In genomic region chr5:114243983-114244305, GRCh38 we compare ENCODE assay signal across 18 cellular contexts.
DNase-seq lines count a peak whose midpoint lies in the region; ATAC-seq and TF ChIP-seq lines count a peak whose summit lies in the region.
"Had no signal": no experiment of that assay in that cellular context is flagged by ENCODE, and none has a peak within 500 bp of the region (broad histone marks: within the 10 kb centered on the region; RNA-seq: fewer than 3 reads in every experiment).

No MANE protein-coding gene starts in this region.

- TF ChIP-seq CTCF in MM.1S (IDR thresholded peaks at IDR 0.05; ENCODE audit: low read length) (no peak), mesothelial cell of epicardium (IDR thresholded peaks at IDR 0.05; ENCODE audit: unreplicated experiment) (no peak)

- ATAC-seq in GM18511 (IDR thresholded peaks at IDR 0.05; ENCODE audit: unreplicated experiment) (peak; percentile 70), HG02852 (IDR thresholded peaks at IDR 0.05; ENCODE audit: unreplicated experiment) (peak; percentile 87), sciatic nerve (no peak), HG02642 (IDR thresholded peaks at IDR 0.05; ENCODE audit: poor library complexity, unreplicated experiment) (no peak)
- ATAC-seq in activated CD8-positive, alpha-beta T cell treated with anti-CD3 and anti-CD28 coated beads, Interleukin-2, amount 10 ng/mL, durations not matched to agents 7 days and 5 days = no peak
- ATAC-seq: activated CD4-positive, CD25-positive, alpha-beta regulatory T cell treated with anti-CD3 and anti-CD28 coated beads, Interleukin-2, amount 50 U/mL, for 24 hours; HCT116; left lung; mucosa of descending colon had no signal

- peak overlapping the region; percentile 29; the same call in 1 of the 2 replicates for H3K4me2 ChIP-seq in MM.1S (ENCODE audit: low read depth, low read length)
- H3K4me2 ChIP-seq: PC-9 had no signal

- H3K79me2 ChIP-seq in MM.1S (ENCODE audit: low read length) = no peaks in the 10 kb centered on the region

- H3K4me1 Mint-ChIP-seq in mesothelial cell of epicardium = peaks cover 31% of the 10 kb centered on the region
- H3K4me1 Mint-ChIP-seq in activated CD8-positive, alpha-beta T cell treated with anti-CD3 and anti-CD28 coated beads, Interleukin-2, amount 10 ng/mL, durations not matched to agents 7 days and 5 days (ENCODE audit: low read depth) = no peaks in the 10 kb centered on the region
- H3K4me1 Mint-ChIP-seq: activated naive CD4-positive, alpha-beta T cell treated with anti-CD3 and anti-CD28 coated beads, Interleukin-2, amount 50 U/mL, for 24 hours; neural crest cell had no signal

- intact Hi-C loops in sciatic nerve (cut with DNase I) = no loop called here

- no peaks in the 10 kb centered on the region for H3K27me3 Mint-ChIP-seq in mesothelial cell of epicardium (ENCODE audit: low read depth)
- no peaks in the 10 kb centered on the region for H3K27me3 Mint-ChIP-seq in activated CD8-positive, alpha-beta T cell treated with anti-CD3 and anti-CD28 coated beads, Interleukin-2, amount 10 ng/mL, durations not matched to agents 7 days and 5 days (ENCODE audit: low read depth)
- H3K27me3 Mint-ChIP-seq: activated naive CD4-positive, alpha-beta T cell treated with anti-CD3 and anti-CD28 coated beads, Interleukin-2, amount 50 U/mL, for 24 hours had no signal

- H3K36me3 Mint-ChIP-seq in mesothelial cell of epicardium = no peaks in the 10 kb centered on the region
- H3K36me3 Mint-ChIP-seq in activated CD8-positive, alpha-beta T cell treated with anti-CD3 and anti-CD28 coated beads, Interleukin-2, amount 10 ng/mL, durations not matched to agents 7 days and 5 days (ENCODE audit: low read depth) = no peaks in the 10 kb centered on the region
- H3K36me3 Mint-ChIP-seq: activated naive CD4-positive, alpha-beta T cell treated with anti-CD3 and anti-CD28 coated beads, Interleukin-2, amount 50 U/mL, for 24 hours had no signal

- no peaks in the 10 kb centered on the region for H3K9me2 ChIP-seq in MM.1S (replicated peaks; ENCODE audit: insufficient read depth, low read length)

- H3F3A ChIP-seq in MM.1S (ENCODE audit: insufficient read depth, low read length) = no peaks in the 10 kb centered on the region

- peak overlapping the region; percentile 10; the same call in 1 of the 2 replicates for H2AFZ ChIP-seq in MM.1S (ENCODE audit: low read length)
- H2AFZ ChIP-seq: PC-9 had no signal

- peak; percentile 19 for DNase-seq in MM.1S
- DNase-seq in mesothelial cell of epicardium (ENCODE audit: low spot score in 2 of 2, unreplicated experiment in 2 of 2) = no peak
- no peak for DNase-seq in sciatic nerve (ENCODE audit: low spot score)
- no peak for DNase-seq in activated CD8-positive, alpha-beta T cell treated with anti-CD3 and anti-CD28 coated beads, Interleukin-2, amount 10 ng/mL, durations not matched to agents 7 days and 5 days
- DNase-seq: DND-41, left lung, mucosa of descending colon, NCI-H1436 treated with DMSO at 0.1 percent for 48 hours, NCI-H2171 treated with DMSO at 0.1 percent for 48 hours, PC-9, SIG-M5 had no signal

- no peaks in the 10 kb centered on the region for H3K9me3 ChIP-seq in MM.1S (replicated peaks; ENCODE audit: insufficient read depth, low read length)
- H3K9me3 ChIP-seq: left lung, mucosa of descending colon had no signal

- no peaks in the 10 kb centered on the region for H3K9me3 Mint-ChIP-seq in mesothelial cell of epicardium
- H3K9me3 Mint-ChIP-seq in activated CD8-positive, alpha-beta T cell treated with anti-CD3 and anti-CD28 coated beads, Interleukin-2, amount 10 ng/mL, durations not matched to agents 7 days and 5 days (ENCODE audit: insufficient read depth) = no peaks in the 10 kb centered on the region
- H3K9me3 Mint-ChIP-seq: neural crest cell had no signal

- H3K4me3 Mint-ChIP-seq in mesothelial cell of epicardium = no peak overlapping the region
- no peak overlapping the region for H3K4me3 Mint-ChIP-seq in activated CD8-positive, alpha-beta T cell treated with anti-CD3 and anti-CD28 coated beads, Interleukin-2, amount 10 ng/mL, durations not matched to agents 7 days and 5 days
- H3K4me3 Mint-ChIP-seq: activated naive CD4-positive, alpha-beta T cell treated with anti-CD3 and anti-CD28 coated beads, Interleukin-2, amount 50 U/mL, for 24 hours; neural crest cell had no signal

- H3K9ac ChIP-seq in MM.1S (ENCODE audit: low read length) = no peak overlapping the region

- H3K27ac ChIP-seq in MM.1S (ENCODE audit: low read length) = peak overlapping the region; percentile 31; the same call in 1 of the 2 replicates
- H3K27ac ChIP-seq: left lung, PC-9 had no signal

- no peak overlapping the region for H3K4me3 ChIP-seq in MM.1S (ENCODE audit: low read length)
- H3K4me3 ChIP-seq: left lung, mucosa of descending colon, PC-9 had no signal

- H3K36me3 ChIP-seq in MM.1S (replicated peaks; ENCODE audit: insufficient read depth, low read length) = no peaks in the 10 kb centered on the region
- H3K36me3 ChIP-seq: left lung had no signal

- POLR2A ChIA-PET in activated CD8-positive, alpha-beta T cell treated with anti-CD3 and anti-CD28 coated beads, Interleukin-2, amount 10 ng/mL, durations not matched to agents 7 days and 5 days (lab: Charles Lee) = no interaction called here

- H4K20me1 ChIP-seq in MM.1S (ENCODE audit: insufficient read depth, low read length) = no peaks in the 10 kb centered on the region

- CTCF ChIA-PET in activated CD8-positive, alpha-beta T cell treated with anti-CD3 and anti-CD28 coated beads, Interleukin-2, amount 10 ng/mL, durations not matched to agents 7 days and 5 days (lab: Charles Lee) = no interaction called here

- peak overlapping the region; percentile 90 for H3K27ac Mint-ChIP-seq in mesothelial cell of epicardium
- no peak overlapping the region for H3K27ac Mint-ChIP-seq in activated CD8-positive, alpha-beta T cell treated with anti-CD3 and anti-CD28 coated beads, Interleukin-2, amount 10 ng/mL, durations not matched to agents 7 days and 5 days
- H3K27ac Mint-ChIP-seq: activated naive CD4-positive, alpha-beta T cell treated with anti-CD3 and anti-CD28 coated beads, Interleukin-2, amount 50 U/mL, for 24 hours had no signal

- no peaks in the 10 kb centered on the region for H3K27me3 ChIP-seq in MM.1S (replicated peaks; ENCODE audit: insufficient read depth, low read length)
- H3K27me3 ChIP-seq: left lung had no signal

- H3K4me1 ChIP-seq in MM.1S (ENCODE audit: low read length) = 0 out of 2 replicates have a peak, but pooled peaks cover 8% of the 10 kb centered on the region
- H3K4me1 ChIP-seq: left lung had no signal

Comparison
In these comparisons a context has a peak if more than half of its experiments do, and no peak if none do; other contexts are left out.
1. ATAC-seq: peak in GM18511 (single experiment) and HG02852 (single experiment); none in sciatic nerve (single experiment), activated CD8-positive, alpha-beta T cell treated with anti-CD3 and anti-CD28 coated beads, Interleukin-2, amount 10 ng/mL, durations not matched to agents 7 days and 5 days (single experiment) and HG02642 (single experiment).